In the genomic region with DNA sequence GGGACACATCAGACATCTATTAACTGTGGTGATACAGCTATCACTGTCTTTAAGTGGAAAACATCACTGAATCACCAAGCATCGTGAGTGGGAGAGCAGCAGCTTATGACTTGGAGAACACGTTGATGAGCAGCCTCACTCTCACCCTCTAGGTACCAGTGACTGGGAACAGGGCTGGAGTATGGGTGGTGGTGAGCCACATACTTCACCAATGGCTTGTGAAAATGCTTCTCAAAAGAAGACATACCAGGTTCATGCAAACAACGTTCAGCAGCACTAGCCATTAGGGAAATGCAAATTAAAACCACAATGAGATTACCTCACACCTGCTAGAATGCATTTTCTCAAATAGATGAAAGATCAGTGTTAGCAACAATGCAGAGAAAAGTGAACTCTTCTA, we compare ENCODE assay signal across 10 cellular contexts. TPM values are rescaled to one million over a fixed set of nuclear protein-coding genes. Genes with fewer than 3 reads are reported as not detected.
DNase-seq lines count a peak whose midpoint lies in the region; ATAC-seq, FAIRE-seq and TF ChIP-seq lines count a peak whose summit lies in the region.
"Had no signal": no experiment of that assay in that cellular context is flagged by ENCODE, and none has a peak within 500 bp of the region (broad histone marks: within the 10 kb centered on the region; RNA-seq: fewer than 3 reads in every experiment).

No MANE protein-coding gene starts in this region.

- no peak overlapping the region for H3K4ac ChIP-seq in H1 (replicated peaks; ENCODE audit: insufficient read length, low read depth, low read length)

- H2AFZ ChIP-seq in H1 (ENCODE audit: low read length) = no peak overlapping the region

- peaks cover 0 to 27% of the 10 kb centered on the region in 2 experiments; a peak in 3 of 4 replicates for H3K79me2 ChIP-seq in H1 (ENCODE audit: control insufficient read depth in 1 of 2, insufficient read depth in 2 of 2, low read length in 2 of 2)

- H3K27ac ChIP-seq in H1 (ENCODE audit: low read depth, low read length) = no peak overlapping the region
- H3K27ac ChIP-seq in psoas muscle = no peak overlapping the region

- H3K4me1 ChIP-seq in H1 (replicated peaks in 1 of 4; ENCODE audit: control insufficient read depth in 3 of 4, insufficient read depth in 4 of 4, low read length in 3 of 4) (peaks cover 10 to 18% (median 15%) of the 10 kb centered on the region in 4 experiments), psoas muscle (peaks cover 9% of the 10 kb centered on the region)

- no peaks in the 10 kb centered on the region for H3K23me2 ChIP-seq in H1 (ENCODE audit: low read depth, low read length)

- no peak overlapping the region for H3K18ac ChIP-seq in H1 (ENCODE audit: extremely low read depth, low read length)

- peaks cover 38 to 76% (median 66%) of the 10 kb centered on the region in 4 experiments for H3K36me3 ChIP-seq in H1 (ENCODE audit: control insufficient read depth in 2 of 4, insufficient read depth in 4 of 4, low read length in 3 of 4)
- peaks cover 13 to 81% of the 10 kb centered on the region in 2 donors for H3K36me3 ChIP-seq in psoas muscle (ENCODE audit: insufficient read depth in 1 of 2, low read depth in 1 of 2)

- H3K4me3 ChIP-seq in H1 (ENCODE audit: extremely low read depth in 1 of 4, insufficient read depth in 2 of 4, low read depth in 3 of 4, low read length in 4 of 4) (no peak overlapping the region), psoas muscle (no peak overlapping the region)

- peak; percentile 69 for ATAC-seq in GM19035 (IDR thresholded peaks at IDR 0.05; ENCODE audit: unreplicated experiment)
- ATAC-seq in GM21737 (IDR thresholded peaks at IDR 0.05; ENCODE audit: unreplicated experiment) = peak; percentile 60
- peak; percentile 78 for ATAC-seq in HG03354 (IDR thresholded peaks at IDR 0.05; ENCODE audit: poor library complexity, severe bottlenecking, unreplicated experiment)
- ATAC-seq in psoas muscle = no peak
- ATAC-seq: activated naive CD4-positive, alpha-beta T cell treated with anti-CD3 and anti-CD28 coated beads, Interleukin-2, amount 50 U/mL, for 72 hours had no signal

- no peak overlapping the region for H2BK5ac ChIP-seq in H1 (ENCODE audit: low read depth, low read length)

- H2AK5ac ChIP-seq in H1 (ENCODE audit: low read depth, low read length) = no peak overlapping the region

- 0 out of 3 replicates have a peak, but pooled peaks of 1 of the 2 experiments have one; percentile 33 for TF ChIP-seq POLR2A in H1 (IDR thresholded peaks at IDR 0.05; ENCODE audit: control extremely low read depth in 1 of 2, low read depth in 2 of 2, low read length in 2 of 2)

- no peaks in the 10 kb centered on the region for H3K9me3 ChIP-seq in H1 (ENCODE audit: insufficient read depth in 2 of 2, low read depth in 1 of 2, low read length in 1 of 2)
- no peaks in the 10 kb centered on the region for H3K9me3 ChIP-seq in psoas muscle

- intact Hi-C loops in psoas muscle (cut with DNase I) = no loop called here

- no peak overlapping the region for H3K23ac ChIP-seq in H1 (ENCODE audit: insufficient read length)

- H4K8ac ChIP-seq in H1 (ENCODE audit: extremely low read depth, insufficient read depth, low read length) = no peak overlapping the region

- H3K56ac ChIP-seq in H1 (replicated peaks; ENCODE audit: insufficient read length, low read depth, low read length) = no peak overlapping the region

- TF ChIP-seq EP300 in H1 (IDR thresholded peaks at IDR 0.05; ENCODE audit: borderline replicate concordance in 1 of 2, low read depth in 2 of 2, low read length in 2 of 2) = no peak

- H3K9ac ChIP-seq in H1 (replicated peaks in 1 of 4; ENCODE audit: extremely low read depth in 1 of 4, low read depth in 3 of 4, low read length in 3 of 4) = no peak overlapping the region

- H2BK12ac ChIP-seq in H1 (ENCODE audit: low read depth, low read length) = no peak overlapping the region

- no peaks in the 10 kb centered on the region; the same call in 1 of the 2 replicates for H3K79me1 ChIP-seq in H1 (ENCODE audit: low read depth, low read length)

- H3K4me2 ChIP-seq in H1 (ENCODE audit: insufficient read depth in 1 of 2, low read depth in 2 of 2, low read length in 2 of 2) = no peak overlapping the region

- FAIRE-seq in H1 (lab: Jason Lieb, UNC) = no peak
- FAIRE-seq: islet of Langerhans had no signal

- CTCF ChIA-PET in H1 (lab: Charles Lee; ENCODE audit: partially characterized antibody) = interaction anchor here (0.9 kb wide), 1 partner anchor 17 kb away, joined by 3 read pairs; no protein-coding TSS in a partner anchor

- no peak for TF ChIP-seq RAD21 in H1 (IDR thresholded peaks at IDR 0.05 in 1 of 2, conservative IDR thresholded peaks at IDR 0.05 in 1 of 2; ENCODE audit: low read depth in 2 of 2, low read length in 2 of 2)

- DNase-seq in H1 (ENCODE audit: low read depth in 1 of 2, low spot score in 2 of 2) = no peak
- DNase-seq in anterior cingulate cortex (lab: John Stamatoyannopoulos, UW) = no peak
- DNase-seq in psoas muscle = no peak
- DNase-seq in cortex of kidney (lab: John Stamatoyannopoulos, UW) = no peak
- DNase-seq: NCI-H510A had no signal

- POLR2A ChIA-PET in H1 (lab: Charles Lee; ENCODE audit: partially characterized antibody) = interaction anchor here (0.7 to 0.9 kb wide), 2 partner anchors 8 to 12 kb away, joined by 3 to 5 read pairs; no protein-coding TSS in a partner anchor

- TF ChIP-seq CTCF in H1 (IDR thresholded peaks at IDR 0.05; ENCODE audit: control extremely low read depth in 1 of 3, insufficient read depth in 1 of 3, low read depth in 1 of 3, low read length in 3 of 3) (no peak), psoas muscle (IDR thresholded peaks at IDR 0.05) (no peak)

- no peak overlapping the region for H2BK15ac ChIP-seq in H1 (ENCODE audit: low read length)

- no peak overlapping the region for H2BK120ac ChIP-seq in H1 (replicated peaks; ENCODE audit: low read depth, low read length)

- H2BK20ac ChIP-seq in H1 (ENCODE audit: low read length) = no peak overlapping the region

- 85% methylated on average over 3 of the region's 3 CpGs; no CpG with 5 or more reads in 1 of the 2 experiments for WGBS in H1 (ENCODE audit: extremely low coverage in 1 of 2, insufficient coverage in 1 of 2, insufficient read length in 1 of 2, insufficient replicate concordance in 2 of 2, low coverage in 1 of 2, low lambda C conversion rate in 2 of 2, missing lambda C conversion rate in 1 of 2), 2 experiments
- 35 to 45% (median 44%) methylated on average over 3 of the region's 3 CpGs for WGBS in psoas muscle, 3 donors

- no peak overlapping the region for H4K5ac ChIP-seq in H1 (ENCODE audit: insufficient read length, low read depth, low read length)

- no peak overlapping the region for H4K91ac ChIP-seq in H1 (replicated peaks; ENCODE audit: insufficient read length, low read length)

- H3K27me3 ChIP-seq in H1 (replicated peaks in 1 of 4; ENCODE audit: control insufficient read depth in 3 of 4, extremely low read depth in 1 of 4, insufficient read depth in 3 of 4, low read length in 3 of 4) (no peaks in the 10 kb centered on the region), psoas muscle (ENCODE audit: insufficient read depth in 3 of 3, low read length in 2 of 3) (no peaks in the 10 kb centered on the region)

- H4K20me1 ChIP-seq in H1 (replicated peaks in 1 of 2; ENCODE audit: control insufficient read depth in 1 of 2, insufficient read depth in 2 of 2, low read length in 2 of 2) = peaks cover 7 to 27% of the 10 kb centered on the region in 2 experiments

- no peak overlapping the region for H3K14ac ChIP-seq in H1 (ENCODE audit: insufficient read length)

TF ChIP-seq in H1, 55 proteins besides CTCF, POLR2A, EP300 and RAD21:
- TF ChIP-seq POLR2AphosphoS5 (IDR thresholded peaks at IDR 0.05; ENCODE audit: low read depth, low read length) (peak; percentile 41; the same call in 1 of the 2 replicates), SP4 (IDR thresholded peaks at IDR 0.05; ENCODE audit: low read length) (no peak), SRF (IDR thresholded peaks at IDR 0.05; ENCODE audit: low read depth, low read length) (no peak), EZH2 (IDR thresholded peaks at IDR 0.05; ENCODE audit: low read depth, low read length, severe bottlenecking) (no peak), BACH1 (IDR thresholded peaks at IDR 0.05; ENCODE audit: low read length) (no peak)

RNA-seq across cellular contexts. Expression of a gene that starts 25.3 kb away (rescaled TPM):
- 181 and 194 TPM in 2 replicates for total RNA-seq in H1 (2021; fragmentation: NEBNext Ultra II Directional; extraction: Animal tissue kit (Norgen Biotek cat#: 25700))
- polyA plus RNA-seq in H1 (2011; rRNA removed) (140 and 155 TPM in 2 replicates), psoas muscle (100 to 1,000 TPM in 1 of 3 donors, 10 to 100 TPM in 2; 82.7 to 113 (median 89.6) TPM)
- polyA plus RNA-seq in H1 (2011; cell fraction: cytosol; rRNA removed) = 179 TPM
- polyA plus RNA-seq in H1 (2011; cell fraction: nucleus; rRNA removed) = 236 TPM
- 129 to 235 TPM (median 148 TPM) in 4 replicates for polyA plus RNA-seq in H1 (2012, experiment 1 of 2)
- 34.5 TPM for polyA plus RNA-seq in H1 (2012, experiment 2 of 2)
- polyA plus RNA-seq in H1 (2013, experiment 1 of 2) = 213 TPM
- polyA plus RNA-seq in H1 (2013, experiment 2 of 2) = 198 TPM
- 163 and 196 TPM in 2 replicates for polyA minus RNA-seq in H1 (2011; rRNA and poly(A)+ RNA removed)
- 156 TPM for polyA minus RNA-seq in H1 (2011; cell fraction: cytosol; rRNA and poly(A)+ RNA removed)
- polyA minus RNA-seq in H1 (2011; cell fraction: nucleus; rRNA and poly(A)+ RNA removed) = 471 TPM
- total RNA-seq in psoas muscle = 10 to 100 TPM; 59.8 to 81.3 (median 69.7) TPM

RNA-seq across cellular contexts. Expression of a gene that starts 25.5 kb away (rescaled TPM):
- 56.3 and 59.0 TPM in 2 replicates for total RNA-seq in H1 (2021; fragmentation: NEBNext Ultra II Directional; extraction: Animal tissue kit (Norgen Biotek cat#: 25700))
- 13.7 and 27.7 TPM in 2 replicates for polyA plus RNA-seq in H1 (2011; rRNA removed)
- polyA plus RNA-seq in H1 (2011; cell fraction: cytosol; rRNA removed) = 26.3 TPM
- 10.6 TPM for polyA plus RNA-seq in H1 (2011; cell fraction: nucleus; rRNA removed)
- polyA plus RNA-seq in H1 (2012, experiment 1 of 2) = 41.6 to 71.7 TPM (median 46.4 TPM) in 4 replicates
- polyA plus RNA-seq in H1 (2012, experiment 2 of 2) = 8.8 TPM
- polyA plus RNA-seq in H1 (2013, experiment 1 of 2) = 34.4 TPM
- 35.2 TPM for polyA plus RNA-seq in H1 (2013, experiment 2 of 2)
- 29.0 and 31.2 TPM in 2 replicates for polyA minus RNA-seq in H1 (2011; rRNA and poly(A)+ RNA removed)
- polyA minus RNA-seq in H1 (2011; cell fraction: cytosol; rRNA and poly(A)+ RNA removed) = 36.3 TPM
- polyA minus RNA-seq in H1 (2011; cell fraction: nucleus; rRNA and poly(A)+ RNA removed) = 31.8 TPM
- total RNA-seq in psoas muscle = 10 to 100 TPM in 2 of 4 donors, 1 to 10 TPM in 2; 8.6 to 21.8 (median 12.2) TPM
- polyA plus RNA-seq in psoas muscle = 10 to 100 TPM in 1 of 3 donors, 1 to 10 TPM in 2; 4.3 to 13.4 (median 6.8) TPM

Comparison
In these comparisons a context has a peak if more than half of its experiments do, and no peak if none do; other contexts are left out.
1. ATAC-seq: peak in GM19035 (single experiment), GM21737 (single experiment) and HG03354 (single experiment); none in psoas muscle (0 of 4).